19 cellular contexts compared by ENCODE assay signal in genomic region chr12:107565551-107565950, GRCh38.
"Had no signal": no experiment of that assay in that cellular context is flagged by ENCODE, and none has a peak within 500 bp of the region (broad histone marks: within the 10 kb centered on the region; RNA-seq: fewer than 3 reads in every experiment).

No MANE protein-coding gene starts in this region.

- H3K36me3 ChIP-seq: colonic mucosa, esophagus squamous epithelium, gastrocnemius medialis, heart right ventricle, left lung had no signal

- H3K4me3 Mint-ChIP-seq: dendritic cell treated with granulocyte-macrophage colony-stimulating factor and Interleukin-4, amounts not matched to agents 40 ng/mL and 50 ng/mL, for 4 days; effector memory CD8-positive, alpha-beta T cell; endodermal cell; memory B cell had no signal

- H3K27ac ChIP-seq: colonic mucosa, epithelial cell of prostate, esophagus squamous epithelium, gastrocnemius medialis, heart right ventricle, left lung had no signal

- H3K4me3 ChIP-seq: colonic mucosa, esophagus squamous epithelium, gastrocnemius medialis, heart right ventricle, left lung, lung had no signal

- H3K9me3 ChIP-seq: colonic mucosa, esophagus squamous epithelium, gastrocnemius medialis, heart right ventricle, left lung had no signal

- H3K4me1 Mint-ChIP-seq: endodermal cell had no signal

- H3K27me3 ChIP-seq: colonic mucosa, esophagus squamous epithelium, gastrocnemius medialis, left lung had no signal

- H3K9me3 Mint-ChIP-seq: dendritic cell treated with granulocyte-macrophage colony-stimulating factor and Interleukin-4, amounts not matched to agents 40 ng/mL and 50 ng/mL, for 4 days; effector memory CD8-positive, alpha-beta T cell; memory B cell had no signal

- H3K4me1 ChIP-seq: colonic mucosa, gastrocnemius medialis, left lung had no signal

- H3K36me3 Mint-ChIP-seq: memory B cell had no signal

- H3K27me3 Mint-ChIP-seq: dendritic cell treated with granulocyte-macrophage colony-stimulating factor and Interleukin-4, amounts not matched to agents 40 ng/mL and 50 ng/mL, for 4 days; effector memory CD8-positive, alpha-beta T cell had no signal

- ATAC-seq: effector memory CD8-positive, alpha-beta T cell; gastrocnemius medialis; heart right ventricle; left cardiac atrium; left ventricle myocardium superior had no signal

- DNase-seq: colonic mucosa; cortex of kidney; effector CD8-positive, alpha-beta T cell; effector memory CD8-positive, alpha-beta T cell; esophagus squamous epithelium; foreskin melanocyte; gastrocnemius medialis; glutamatergic neuron; heart right ventricle; hippocampal formation; left cardiac atrium; left lung; left ventricle myocardium superior; midbrain had no signal

- H3K27ac Mint-ChIP-seq: dendritic cell treated with granulocyte-macrophage colony-stimulating factor and Interleukin-4, amounts not matched to agents 40 ng/mL and 50 ng/mL, for 4 days; effector memory CD8-positive, alpha-beta T cell; endodermal cell; memory B cell had no signal
